17 cellular contexts compared by ENCODE assay signal in genomic region chr20:58944610-58945009, GRCh38. TPM values are rescaled to one million over a fixed set of nuclear protein-coding genes. Genes with fewer than 3 reads are reported as not detected.
DNase-seq lines count a peak whose midpoint lies in the region; ATAC-seq and TF ChIP-seq lines count a peak whose summit lies in the region.
"Had no signal": no experiment of that assay in that cellular context is flagged by ENCODE, and none has a peak within 500 bp of the region (broad histone marks: within the 10 kb centered on the region; RNA-seq: fewer than 3 reads in every experiment).

No MANE protein-coding gene starts in this region.

- H3K4me1 ChIP-seq in Panc1 (ENCODE audit: control insufficient read depth, insufficient read depth, low read length): no peaks in the 10 kb centered on the region
- H3K4me1 ChIP-seq in lower lobe of right lung: no peaks in the 10 kb centered on the region
- peaks cover 7 to 14% of the 10 kb centered on the region in 2 donors for H3K4me1 ChIP-seq in thyroid gland

- H3K4me3 ChIP-seq in Panc1 (ENCODE audit: low read depth in 2 of 2, low read length in 2 of 2): no peak overlapping the region
- no peak overlapping the region for H3K4me3 ChIP-seq in lower lobe of right lung
- no peak overlapping the region for H3K4me3 ChIP-seq in thyroid gland (replicated peaks in 1 of 3)
- H3K4me3 ChIP-seq in WERI-Rb-1 (ENCODE audit: low read depth, low read length): no peak overlapping the region
- H3K4me3 ChIP-seq: BLaER1 treated with 17β-estradiol and CSF1 and Interleukin-3, amounts not matched to agents 10 nM and 100 nM; MG63 had no signal

- H3K27ac ChIP-seq in Panc1 (ENCODE audit: low read length): no peak overlapping the region
- H3K27ac ChIP-seq in lower lobe of right lung: no peak overlapping the region
- H3K27ac ChIP-seq in thyroid gland: peak overlapping the region; percentile 76 to 89 (median 85)
- no peak overlapping the region for H3K27ac ChIP-seq in WERI-Rb-1
- H3K27ac ChIP-seq: BLaER1 treated with 17β-estradiol and CSF1 and Interleukin-3, amounts not matched to agents 10 nM and 100 nM; HL-60 had no signal

- intact Hi-C loops in Panc1 (cut with micrococcal nuclease; ENCODE audit: unreplicated experiment) (no loop called here), lower lobe of right lung (cut with DNase I) (no loop called here), thyroid gland (cut with DNase I) (no loop called here)

- ATAC-seq in Panc1: peak; percentile 66
- ATAC-seq in lower lobe of right lung: peak; percentile 35 to 48

- no peaks in the 10 kb centered on the region for H3K36me3 ChIP-seq in Panc1 (ENCODE audit: control insufficient read depth, insufficient read depth, low read length)
- H3K36me3 ChIP-seq in lower lobe of right lung: no peaks in the 10 kb centered on the region
- H3K36me3 ChIP-seq in thyroid gland: no peaks in the 10 kb centered on the region
- no peaks in the 10 kb centered on the region for H3K36me3 ChIP-seq in WERI-Rb-1
- H3K36me3 ChIP-seq: BLaER1 treated with 17β-estradiol and CSF1 and Interleukin-3, amounts not matched to agents 10 nM and 100 nM; MG63 had no signal

- H3K27me3 ChIP-seq in Panc1 (ENCODE audit: control insufficient read depth, insufficient read depth, low read length) (peaks cover under 1% of the 10 kb centered on the region; the same call in 1 of the 2 replicates), lower lobe of right lung (ENCODE audit: low read depth) (no peaks in the 10 kb centered on the region), thyroid gland (no peaks in the 10 kb centered on the region), WERI-Rb-1 (ENCODE audit: insufficient read depth, low read depth, severe bottlenecking) (no peaks in the 10 kb centered on the region)
- H3K27me3 ChIP-seq: BLaER1 treated with 17β-estradiol and CSF1 and Interleukin-3, amounts not matched to agents 10 nM and 100 nM had no signal

- peak in 1 of 2 donors; percentile 43 for TF ChIP-seq POLR2A in thyroid gland (IDR thresholded peaks at IDR 0.05)

- POLR2A ChIA-PET in Panc1 (lab: Charles Lee): no interaction called here

- H3K9me3 ChIP-seq in Panc1 (ENCODE audit: control insufficient read depth, insufficient read depth, low read depth, low read length) (no peaks in the 10 kb centered on the region), lower lobe of right lung (no peaks in the 10 kb centered on the region), thyroid gland (no peaks in the 10 kb centered on the region), WERI-Rb-1 (ENCODE audit: severe bottlenecking) (no peaks in the 10 kb centered on the region)
- H3K9me3 ChIP-seq: BLaER1 treated with 17β-estradiol and CSF1 and Interleukin-3, amounts not matched to agents 10 nM and 100 nM; MG63 had no signal

- WGBS in thyroid gland, 2 donors: 35 to 36% methylated on average over 5 of the region's 5 CpGs

- DNase-seq in ELF-1 (ENCODE audit: low read depth, low spot score): peak; percentile 32
- no peak for DNase-seq in Panc1 (ENCODE audit: low read depth, low spot score)
- no peak for DNase-seq in lower lobe of right lung
- peak; percentile 67 to 84 for DNase-seq in thyroid gland
- no peak for DNase-seq in WERI-Rb-1
- no peak for DNase-seq in NOMO-1 treated with dmso at 0.1 percent for 144 hours (lab: John Stamatoyannopoulos, UW; ENCODE audit: unreplicated experiment)
- DNase-seq in HuH-7 (ENCODE audit: low spot score): no peak
- DNase-seq: DMS79 treated with DMSO at 0.1 percent for 48 hours, Kasumi-1, MG63, NCI-H1048, NCI-H1436, NCI-H2029, NCI-H526 treated with DMSO at 0.1 percent for 48 hours, Right ventricle myocardium superior had no signal

- in situ Hi-C loops in Panc1 (cut with HindIII; ENCODE audit: low pct_unique_long_range_greater_than_20kb, low sequenced_read_pairs): no loop called here

- TF ChIP-seq CTCF in Panc1 (IDR thresholded peaks at IDR 0.05): no peak
- TF ChIP-seq CTCF in lower lobe of right lung (IDR thresholded peaks at IDR 0.05): no peak
- TF ChIP-seq CTCF in thyroid gland (IDR thresholded peaks at IDR 0.05): peak in 1 of 6 experiments; percentile 4
- TF ChIP-seq CTCF in WERI-Rb-1 (IDR thresholded peaks at IDR 0.05; ENCODE audit: low read depth, low read length): no peak

- CTCF ChIA-PET in Panc1 (lab: Charles Lee): no interaction called here

- no TSS peak for BruUV-seq in Panc1 (replicated peaks; lab: Mats Ljungman, UMichigan)

RNA-seq across cellular contexts. Expression of gene NELFCD, which starts 36.4 kb away (rescaled TPM):
- 108 TPM for total RNA-seq in Panc1 (2021; ENCODE audit: unreplicated experiment)
- 131 TPM for polyA plus RNA-seq in Panc1 (2012; ENCODE audit: insufficient read length)
- 54.1 TPM for total RNA-seq in lower lobe of right lung
- total RNA-seq in thyroid gland: 100 to 1,000 TPM in 3 of 4 donors, 10 to 100 TPM in 1; 96.6 to 129 (median 113) TPM

Comparison
In these comparisons a context has a peak if more than half of its experiments do, and no peak if none do; other contexts are left out.
1. DNase-seq: peak in ELF-1 (single experiment) and thyroid gland (2 of 2); none in Panc1 (single experiment), lower lobe of right lung (single experiment), WERI-Rb-1 (single experiment), NOMO-1 treated with dmso at 0.1 percent for 144 hours (single experiment) and HuH-7 (single experiment).
2. H3K27ac ChIP-seq: peak in thyroid gland (3 of 3); none in Panc1 (single experiment), lower lobe of right lung (single experiment) and WERI-Rb-1 (single experiment).